ENCODE assay signal across 8 cellular contexts in the genomic region with DNA sequence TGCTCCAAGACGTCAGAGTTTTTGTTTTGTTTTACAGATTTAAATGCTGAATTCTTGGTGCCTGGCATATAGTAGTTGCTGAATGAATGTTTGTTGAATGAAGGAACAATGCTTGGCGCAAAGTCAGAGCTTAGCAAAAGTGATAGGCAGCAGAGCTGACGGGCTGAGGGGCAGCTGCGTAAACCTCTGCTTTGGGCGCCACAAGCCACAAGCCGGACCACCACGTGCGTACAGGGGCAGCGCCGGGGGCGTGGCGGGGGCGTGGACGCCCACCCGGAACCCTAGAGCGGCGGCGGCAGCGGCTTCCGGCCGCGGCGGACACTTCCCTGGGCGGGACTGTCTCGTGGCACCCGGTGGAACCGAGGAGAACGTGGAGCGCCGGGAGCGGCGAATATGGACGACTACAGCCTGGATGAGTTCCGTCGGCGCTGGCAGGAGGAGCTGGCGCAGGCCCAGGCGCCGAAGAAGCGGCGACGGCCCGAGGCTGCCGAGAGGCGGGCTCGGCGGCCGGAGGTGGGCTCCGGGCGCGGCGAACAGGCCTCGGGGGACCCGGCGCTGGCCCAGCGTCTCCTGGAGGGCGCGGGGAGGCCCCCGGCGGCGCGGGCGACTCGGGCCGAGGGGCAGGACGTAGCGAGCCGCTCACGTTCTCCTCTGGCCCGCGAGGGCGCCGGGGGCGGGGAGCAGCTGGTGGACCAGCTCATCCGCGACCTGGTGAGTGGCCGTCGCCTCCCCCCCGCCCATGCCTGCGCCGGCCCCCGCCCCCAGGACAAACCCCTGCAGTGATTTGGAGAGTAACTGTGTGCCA. TPM values are rescaled to one million over a fixed set of nuclear protein-coding genes. Genes with fewer than 3 reads are reported as not detected.
DNase-seq lines count a peak whose midpoint lies in the region; ATAC-seq lines count a peak whose summit lies in the region.

TSS of gene FBXW8 (plus strand) at position 306 of the 805 bp plus-strand sequence. CDS start at position 394, 88 bp downstream.

- POLR2A ChIA-PET in CD4-positive, alpha-beta memory T cell (lab: Charles Lee; ENCODE audit: partially characterized antibody), result interaction anchor here (1.5 kb wide), 1 partner anchor 10 kb away, joined by 7 read pairs; no protein-coding TSS in a partner anchor

- peaks cover 5% of the 10 kb centered on the region for H3K27me3 ChIP-seq in CD4-positive, alpha-beta memory T cell (ENCODE audit: insufficient read depth, low read length)
- no peaks in the 10 kb centered on the region for H3K27me3 ChIP-seq in esophagus (ENCODE audit: control insufficient read depth in 1 of 2, insufficient read depth in 2 of 2, low read length in 2 of 2)
- H3K27me3 ChIP-seq in muscle layer of colon (ENCODE audit: control insufficient read depth in 1 of 2, insufficient read depth in 2 of 2, low read length in 2 of 2), result no peaks in the 10 kb centered on the region

- DNase-seq in CD4-positive, alpha-beta memory T cell, result peak; percentile 36 to 55 (median 50)
- DNase-seq in NOMO-1 treated with dmso at 0.1 percent for 144 hours (lab: John Stamatoyannopoulos, UW; ENCODE audit: unreplicated experiment) (peak; percentile 70), activated T-cell treated with anti-CD3 and anti-CD28 coated beads for 48 hours (ENCODE audit: low read depth) (peak; percentile 65)
- DNase-seq in stimulated activated CD8-positive, alpha-beta memory T cell treated with anti-CD3 and anti-CD28 coated beads, Interleukin-7, amount 100 ng/mL, for 24 hours (ENCODE audit: low read depth), result peak; percentile 56

- intact Hi-C loops in CD4-positive, alpha-beta memory T cell (cut with micrococcal nuclease), result loop anchor here (2.0 kb wide), 1 partner anchor 14 kb away; no protein-coding TSS in a partner anchor

- H3K36me3 ChIP-seq in CD4-positive, alpha-beta memory T cell (ENCODE audit: insufficient read depth, low read length), result no peaks in the 10 kb centered on the region
- H3K36me3 ChIP-seq in esophagus (ENCODE audit: control insufficient read depth in 2 of 2, insufficient read depth in 2 of 2, low read length in 1 of 2), result no peaks in the 10 kb centered on the region
- no peaks in the 10 kb centered on the region for H3K36me3 ChIP-seq in muscle layer of colon (ENCODE audit: insufficient read depth, low read length)

- no peaks in the 10 kb centered on the region for H3K9me3 ChIP-seq in CD4-positive, alpha-beta memory T cell (ENCODE audit: control insufficient read depth in 1 of 2, low read length in 2 of 2)
- H3K9me3 ChIP-seq in esophagus (ENCODE audit: control insufficient read depth in 2 of 2, insufficient read depth in 1 of 2, low read depth in 1 of 2, low read length in 1 of 2) (peaks cover 0 to 3% of the 10 kb centered on the region in 2 donors), muscle layer of colon (ENCODE audit: low read length) (no peaks in the 10 kb centered on the region)

- peaks cover 11% of the 10 kb centered on the region for H3K4me1 ChIP-seq in CD4-positive, alpha-beta memory T cell (ENCODE audit: insufficient read depth, low read length)
- H3K4me1 ChIP-seq in esophagus (ENCODE audit: control insufficient read depth in 2 of 2, insufficient read depth in 2 of 2, low read length in 1 of 2), result no peaks in the 10 kb centered on the region
- H3K4me1 ChIP-seq in muscle layer of colon (ENCODE audit: insufficient read depth, low read length), result no peaks in the 10 kb centered on the region

- peak within 1 kb of the TSS; percentile 23 for H3K9ac ChIP-seq in muscle layer of colon (ENCODE audit: low read length)

- ATAC-seq in GM19395 (IDR thresholded peaks at IDR 0.05; ENCODE audit: unreplicated experiment) (peak; percentile 87), HG03520 (IDR thresholded peaks at IDR 0.05; ENCODE audit: unreplicated experiment) (peak; percentile 86)

- H3K36me3 Mint-ChIP-seq in CD4-positive, alpha-beta memory T cell, result peaks cover 3 to 4% of the 10 kb centered on the region in 2 donors

- peak within 1 kb of the TSS; percentile 33 for H3K27ac ChIP-seq in CD4-positive, alpha-beta memory T cell (ENCODE audit: low read depth, low read length)
- H3K27ac ChIP-seq in esophagus (ENCODE audit: low read depth in 2 of 2, low read length in 1 of 2) (peak within 1 kb of the TSS; percentile 53 to 69), muscle layer of colon (ENCODE audit: low read depth, low read length) (peak within 1 kb of the TSS; percentile 57)

- peak within 1 kb of the TSS in 6 of 7 donors; percentile 9 to 93 (median 86) for H3K27ac Mint-ChIP-seq in CD4-positive, alpha-beta memory T cell

- no peaks in the 10 kb centered on the region for H3K9me3 Mint-ChIP-seq in CD4-positive, alpha-beta memory T cell

- peaks cover 3 to 5% of the 10 kb centered on the region in 2 donors for H3K27me3 Mint-ChIP-seq in CD4-positive, alpha-beta memory T cell

- 1% methylated on average over 73 to 82 of the region's 82 CpGs for WGBS in esophagus, 2 donors

- H3K4me3 ChIP-seq in CD4-positive, alpha-beta memory T cell (ENCODE audit: low read length in 2 of 2), result peak within 1 kb of the TSS; percentile 30 to 54
- peak within 1 kb of the TSS; percentile 73 to 100 for H3K4me3 ChIP-seq in esophagus (ENCODE audit: low read depth in 1 of 2, low read length in 2 of 2)
- H3K4me3 ChIP-seq in muscle layer of colon (ENCODE audit: low read depth in 1 of 2, low read length in 2 of 2), result peak within 1 kb of the TSS; percentile 82 to 85

- peaks cover 17 to 36% (median 27%) of the 10 kb centered on the region in 4 donors for H3K4me1 Mint-ChIP-seq in CD4-positive, alpha-beta memory T cell

- peak within 1 kb of the TSS; percentile 87 to 98 (median 94) for H3K4me3 Mint-ChIP-seq in CD4-positive, alpha-beta memory T cell

- CTCF ChIA-PET in CD4-positive, alpha-beta memory T cell (lab: Charles Lee; ENCODE audit: partially characterized antibody), result interaction anchor here (0.8 to 1.0 kb wide), 2 partner anchors 10 to 25 kb away, joined by 3 read pairs; no protein-coding TSS in a partner anchor

RNA-seq across cellular contexts. Expression of gene FBXW8, which starts in this region (rescaled TPM):
- total RNA-seq in CD4-positive, alpha-beta memory T cell, result 10 to 100 TPM in 1 of 2 experiments, 1 to 10 TPM in 1; 9.3 to 10.2 TPM
- polyA plus RNA-seq in CD4-positive, alpha-beta memory T cell, result 1 to 10 TPM; 2.3 to 4.6 TPM
- polyA plus RNA-seq in esophagus, result 1 to 10 TPM; 2.7 to 3.7 TPM

Comparison
In these comparisons a context has a peak if more than half of its experiments do, and no peak if none do; other contexts are left out.
1. Peak in every context shown above with its lines: DNase-seq, ATAC-seq, H3K4me3 ChIP-seq and H3K27ac ChIP-seq.